23 cellular contexts compared by ENCODE assay signal in genomic region chr6:24381476-24382219, GRCh38. TPM values are rescaled to one million over a fixed set of nuclear protein-coding genes. Genes with fewer than 3 reads are reported as not detected.
DNase-seq lines count a peak whose midpoint lies in the region; ATAC-seq, FAIRE-seq and TF ChIP-seq lines count a peak whose summit lies in the region.
"Had no signal": no experiment of that assay in that cellular context is flagged by ENCODE, and none has a peak within 500 bp of the region (broad histone marks: within the 10 kb centered on the region; RNA-seq: fewer than 3 reads in every experiment).

No MANE protein-coding gene starts in this region.

- CTCF ChIA-PET in HepG2 (lab: Yijun Ruan, JAX; ENCODE audit: low intra/inter-chr PET ratio, low total read pairs): no interaction called here

- H3K4me3 ChIP-seq in HepG2 (replicated peaks in 1 of 3; ENCODE audit: insufficient read depth in 1 of 3, low read depth in 2 of 3, low read length in 3 of 3) (peak overlapping the region; percentile 58 to 64 (median 60)), right lobe of liver (peak overlapping the region in 1 of 3 donors; percentile 11), body of pancreas (no peak overlapping the region), left lung (no peak overlapping the region), testis (no peak overlapping the region)
- H3K4me3 ChIP-seq: BLaER1, GM23338 had no signal

- ATAC-seq in HepG2 (no peak), right lobe of liver (no peak), body of pancreas (no peak), left lung (no peak)
- ATAC-seq: GM23338, SK-N-SH treated with all-trans-retinoic acid at 6 μM for 48 hours had no signal

- peak overlapping the region in 2 of 3 experiments; percentile 17 to 52 for H3K4me3 Mint-ChIP-seq in nephron
- H3K4me3 Mint-ChIP-seq: CD4-positive, CD25-positive, alpha-beta regulatory T cell; GM23338; H9; HFFc6 had no signal

- no peak for FAIRE-seq in HepG2 (lab: Jason Lieb, UNC)
- FAIRE-seq: G401.6 had no signal

- intact Hi-C loops in HepG2 (cut with micrococcal nuclease; ENCODE audit: unreplicated experiment) (loop anchor here (2.0 to 10.0 kb wide), 2 partner anchors 25 to 237 kb away; no protein-coding TSS in a partner anchor), right lobe of liver (cut with DNase I) (no loop called here), body of pancreas (cut with DNase I) (no loop called here), left lung (cut with DNase I) (loop anchor here in 1 of 2 donors (10.0 kb wide), 1 partner anchor 97 kb away; no protein-coding TSS in a partner anchor), testis (cut with DNase I; ENCODE audit: low total_unique reads) (no loop called here)

- peak overlapping the region; percentile 64 to 93 (median 83) for H3K27ac Mint-ChIP-seq in nephron
- H3K27ac Mint-ChIP-seq: GM23338, H9, HFFc6 had no signal

- TF ChIP-seq EP300 in HepG2 (IDR thresholded peaks at IDR 0.05; ENCODE audit: low read depth in 2 of 2, low read length in 2 of 2) (no peak), HepG2 (CRISPR knock-in tag; IDR thresholded peaks at IDR 0.05; ENCODE audit: borderline replicate concordance) (no peak)

- H3K9ac ChIP-seq in HepG2 (ENCODE audit: insufficient read depth, low read depth, low read length): peak overlapping the region; percentile 78
- H3K9ac ChIP-seq: BLaER1 had no signal

- DNase-seq in HepG2 (ENCODE audit: low spot score): no peak
- no peak for DNase-seq in right lobe of liver
- DNase-seq in body of pancreas: no peak
- no peak for DNase-seq in left lung
- no peak for DNase-seq in SHP77 (lab: John Stamatoyannopoulos, UW)
- DNase-seq in testis: no peak
- DNase-seq: 8988T; CD4-positive, CD25-positive, alpha-beta regulatory T cell; H9; HFFc6; KBM-7; NCI-H1105 treated with DMSO at 0.1 percent for 48 hours; NCI-H146; NCI-H1930; NCI-H446 treated with DMSO at 0.1 percent for 48 hours; NCI-H526 had no signal

- H3K4me1 Mint-ChIP-seq in nephron: no peaks in the 10 kb centered on the region
- H3K4me1 Mint-ChIP-seq: CD4-positive, CD25-positive, alpha-beta regulatory T cell; GM23338 had no signal

- no peaks in the 10 kb centered on the region for H4K20me1 ChIP-seq in HepG2 (ENCODE audit: insufficient read depth, low read length)
- H4K20me1 ChIP-seq: BLaER1 had no signal

- peaks cover 79% of the 10 kb centered on the region for H3K4me1 ChIP-seq in HepG2 (ENCODE audit: insufficient read depth, low read length)
- peaks cover 0 to 9% (median 0%) of the 10 kb centered on the region in 4 donors for H3K4me1 ChIP-seq in right lobe of liver
- H3K4me1 ChIP-seq in body of pancreas: peaks cover 9% of the 10 kb centered on the region
- H3K4me1 ChIP-seq in left lung: no peaks in the 10 kb centered on the region
- H3K4me1 ChIP-seq in testis: no peaks in the 10 kb centered on the region

- peak overlapping the region; percentile 80 for H3K4me2 ChIP-seq in HepG2 (ENCODE audit: low read depth, low read length)
- H3K4me2 ChIP-seq: BLaER1, GM23338 had no signal

- H3K36me3 ChIP-seq in HepG2 (replicated peaks in 1 of 2; ENCODE audit: control insufficient read depth in 1 of 2, insufficient read depth in 2 of 2, low read length in 2 of 2) (peaks cover 0 to 8% of the 10 kb centered on the region in 2 experiments; a peak in 1 of 5 replicates), right lobe of liver (no peaks in the 10 kb centered on the region), body of pancreas (replicated peaks in 1 of 2; ENCODE audit: insufficient read depth in 1 of 2, low read depth in 2 of 2) (no peaks in the 10 kb centered on the region), left lung (no peaks in the 10 kb centered on the region), testis (ENCODE audit: low read depth, missing control alignments) (no peaks in the 10 kb centered on the region)
- H3K36me3 ChIP-seq: BLaER1 had no signal

- no peaks in the 10 kb centered on the region for H3K27me3 Mint-ChIP-seq in nephron (ENCODE audit: low read depth)

- in situ Hi-C loops in HepG2 (cut with HindIII; ENCODE audit: extremely low pct_ligation_motif_present, low pct_unique_long_range_greater_than_20kb): no loop called here

- H3K9me3 ChIP-seq in HepG2 (ENCODE audit: low read length) (no peaks in the 10 kb centered on the region), right lobe of liver (no peaks in the 10 kb centered on the region), body of pancreas (no peaks in the 10 kb centered on the region), left lung (no peaks in the 10 kb centered on the region), testis (no peaks in the 10 kb centered on the region)
- H3K9me3 ChIP-seq: BLaER1 had no signal

- H3K36me3 Mint-ChIP-seq in nephron (ENCODE audit: low read depth): no peaks in the 10 kb centered on the region
- H3K36me3 Mint-ChIP-seq: CD4-positive, CD25-positive, alpha-beta regulatory T cell had no signal

- H3K27me3 ChIP-seq in HepG2 (ENCODE audit: control insufficient read depth in 1 of 2, insufficient read depth in 2 of 2, low read length in 2 of 2) (no peaks in the 10 kb centered on the region), right lobe of liver (no peaks in the 10 kb centered on the region), body of pancreas (no peaks in the 10 kb centered on the region), left lung (no peaks in the 10 kb centered on the region), testis (no peaks in the 10 kb centered on the region)
- H3K27me3 ChIP-seq: BLaER1 had no signal

- POLR2A ChIA-PET in HepG2 (lab: Yijun Ruan, JAX): interaction anchor here (0.5 to 1.7 kb wide), 5 partner anchors 19 to 906 kb away, joined by 3 to 7 read pairs (median 3); partner anchors contain the start of gene DCDC2

- no peak overlapping the region for H2AFZ ChIP-seq in HepG2 (ENCODE audit: low read length)
- H2AFZ ChIP-seq: GM23338 had no signal

- TF ChIP-seq RAD21 in HepG2 (CRISPR knock-in tag; IDR thresholded peaks at IDR 0.05): no peak

- H3K9me3 Mint-ChIP-seq in nephron: no peaks in the 10 kb centered on the region
- H3K9me3 Mint-ChIP-seq: GM23338, H9, HFFc6 had no signal

- no TSS peak for BruUV-seq in HepG2 (replicated peaks; lab: Mats Ljungman, UMichigan)

- TF ChIP-seq POLR2A in HepG2 (IDR thresholded peaks at IDR 0.05; ENCODE audit: insufficient read depth in 1 of 2, low read depth in 2 of 2, low read length in 2 of 2): no peak
- TF ChIP-seq POLR2A in right lobe of liver (IDR thresholded peaks at IDR 0.05): no peak
- TF ChIP-seq POLR2A in body of pancreas (IDR thresholded peaks at IDR 0.05): no peak
- TF ChIP-seq POLR2A in testis (IDR thresholded peaks at IDR 0.05): no peak

- H3K27ac ChIP-seq in HepG2 (ENCODE audit: extremely low read length, insufficient read depth, low read length) (peak overlapping the region; percentile 88), right lobe of liver (peak overlapping the region in 1 of 3 donors; percentile 17), body of pancreas (peak overlapping the region in 3 of 4 donors; percentile 47 to 83 (median 82)), left lung (no peak overlapping the region), testis (no peak overlapping the region)
- H3K27ac ChIP-seq: BLaER1 had no signal

- no peak for TF ChIP-seq CTCF in HepG2 (CRISPR knock-in tag; IDR thresholded peaks at IDR 0.05)
- TF ChIP-seq CTCF in right lobe of liver (IDR thresholded peaks at IDR 0.05): no peak
- TF ChIP-seq CTCF in body of pancreas (IDR thresholded peaks at IDR 0.05): no peak
- no peak for TF ChIP-seq CTCF in nephron (IDR thresholded peaks at IDR 0.05; ENCODE audit: unreplicated experiment in 3 of 3)
- no peak for TF ChIP-seq CTCF in left lung (IDR thresholded peaks at IDR 0.05)
- TF ChIP-seq CTCF in testis (IDR thresholded peaks at IDR 0.05): no peak

- 85% methylated on average over 4 of the region's 4 CpGs for WGBS in HepG2 (ENCODE audit: low lambda C conversion rate)
- 91% methylated on average over 4 of the region's 4 CpGs for WGBS in right lobe of liver (ENCODE audit: insufficient coverage, low coverage, low lambda C conversion rate, missing lambda C conversion rate)
- 81 to 88% methylated on average over 4 of the region's 4 CpGs for WGBS in body of pancreas, 2 donors
- 88 to 95% methylated on average over 4 of the region's 4 CpGs for WGBS in testis, 2 donors

- peaks cover 40% of the 10 kb centered on the region for H3K79me2 ChIP-seq in HepG2 (ENCODE audit: insufficient read depth, low read length)

RNA-seq across cellular contexts. Expression of gene MRS2, which starts 21.1 kb away (rescaled TPM):
- total RNA-seq in HepG2 (2016; rRNA removed; fragmentation: Illumina TruSeq; extraction: Trizol): 83.8 and 90.2 TPM in 2 replicates
- total RNA-seq in HepG2 (2016; cell fraction: cytosol; rRNA removed; fragmentation: Illumina TruSeq; extraction: Trizol; ENCODE audit: low read depth): 24.9 and 25.3 TPM in 2 replicates
- total RNA-seq in HepG2 (2016; cell fraction: insoluble cytoplasmic fraction; rRNA removed; fragmentation: Illumina TruSeq; extraction: Trizol): 83.6 and 84.1 TPM in 2 replicates
- total RNA-seq in HepG2 (2016; cell fraction: membrane; rRNA removed; fragmentation: Illumina TruSeq; extraction: Trizol): 55.9 and 57.0 TPM in 2 replicates
- total RNA-seq in HepG2 (2016; cell fraction: nucleus; rRNA removed; fragmentation: Illumina TruSeq; extraction: Trizol): 67.1 and 77.0 TPM in 2 replicates
- polyA plus RNA-seq in HepG2 (2011; rRNA removed): 22.0 and 31.1 TPM in 2 replicates
- polyA plus RNA-seq in HepG2 (2011; cell fraction: cytosol; rRNA removed): 20.5 and 21.1 TPM in 2 replicates
- 31.6 and 35.0 TPM in 2 replicates for polyA plus RNA-seq in HepG2 (2011; cell fraction: nucleus; rRNA removed)
- polyA plus RNA-seq in HepG2 (2012): 25.2 and 37.6 TPM in 2 replicates
- 12.3 and 19.0 TPM in 2 replicates for polyA plus RNA-seq in HepG2 (2016; cell fraction: cytosol; fragmentation: Illumina TruSeq; extraction: Trizol; ENCODE audit: low read depth)
- polyA plus RNA-seq in HepG2 (2016; cell fraction: insoluble cytoplasmic fraction; fragmentation: Illumina TruSeq; extraction: Trizol; ENCODE audit: low read depth): 74.2 and 76.1 TPM in 2 replicates
- 32.7 and 42.2 TPM in 2 replicates for polyA plus RNA-seq in HepG2 (2016; cell fraction: membrane; fragmentation: Illumina TruSeq; extraction: Trizol; ENCODE audit: low read depth)
- polyA plus RNA-seq in HepG2 (2016; cell fraction: nucleus; fragmentation: Illumina TruSeq; extraction: Trizol; ENCODE audit: insufficient read depth, low read depth): 92.0 and 106 TPM in 2 replicates
- polyA minus RNA-seq in HepG2 (2011; rRNA and poly(A)+ RNA removed; ENCODE audit: low replicate concordance): 16.3 and 37.2 TPM in 2 replicates
- 29.2 and 31.6 TPM in 2 replicates for polyA minus RNA-seq in HepG2 (2011; cell fraction: cytosol; rRNA and poly(A)+ RNA removed)
- polyA minus RNA-seq in HepG2 (2011; cell fraction: nucleus; rRNA and poly(A)+ RNA removed): 41.7 and 50.5 TPM in 2 replicates
- total RNA-seq in right lobe of liver: 10 to 100 TPM; 11.1 to 16.4 (median 13.1) TPM
- 10 to 100 TPM; 11.7 to 23.1 TPM for total RNA-seq in body of pancreas
- total RNA-seq in left lung: 10 to 100 TPM; 29.7 to 32.6 TPM
- total RNA-seq in testis: 10 to 100 TPM; 27.2 to 27.6 TPM
- 16.6 TPM for polyA plus RNA-seq in testis (ENCODE audit: insufficient read depth, low read depth, low replicate concordance)

RNA-seq across cellular contexts. Expression of gene DCDC2, which starts 23.8 kb away (rescaled TPM):
- total RNA-seq in HepG2 (2016; rRNA removed; fragmentation: Illumina TruSeq; extraction: Trizol) (36.2 and 40.4 TPM in 2 replicates), right lobe of liver (1 to 10 TPM in 3 of 6 experiments, under 1 TPM in 3; 0.68 to 3.8 (median 0.92) TPM), body of pancreas (10 to 100 TPM; 20.8 to 37.4 TPM), left lung (1 to 10 TPM; 8.4 to 9.6 TPM), testis (1 to 10 TPM; 2.4 to 3.0 TPM)
- 23.4 and 24.8 TPM in 2 replicates for total RNA-seq in HepG2 (2016; cell fraction: cytosol; rRNA removed; fragmentation: Illumina TruSeq; extraction: Trizol; ENCODE audit: low read depth)
- 34.4 and 42.0 TPM in 2 replicates for total RNA-seq in HepG2 (2016; cell fraction: insoluble cytoplasmic fraction; rRNA removed; fragmentation: Illumina TruSeq; extraction: Trizol)
- total RNA-seq in HepG2 (2016; cell fraction: membrane; rRNA removed; fragmentation: Illumina TruSeq; extraction: Trizol): 13.9 and 16.3 TPM in 2 replicates
- 34.1 and 37.7 TPM in 2 replicates for total RNA-seq in HepG2 (2016; cell fraction: nucleus; rRNA removed; fragmentation: Illumina TruSeq; extraction: Trizol)
- polyA plus RNA-seq in HepG2 (2011; rRNA removed) (6.5 and 9.0 TPM in 2 replicates), testis (ENCODE audit: insufficient read depth, low read depth, low replicate concordance) (11.1 TPM)
- 4.7 and 6.5 TPM in 2 replicates for polyA plus RNA-seq in HepG2 (2011; cell fraction: cytosol; rRNA removed)
- 8.1 and 9.5 TPM in 2 replicates for polyA plus RNA-seq in HepG2 (2011; cell fraction: nucleus; rRNA removed)
- 17.9 and 50.5 TPM in 2 replicates for polyA plus RNA-seq in HepG2 (2012)
- polyA plus RNA-seq in HepG2 (2016; cell fraction: cytosol; fragmentation: Illumina TruSeq; extraction: Trizol; ENCODE audit: low read depth): 4.5 and 5.8 TPM in 2 replicates
- polyA plus RNA-seq in HepG2 (2016; cell fraction: insoluble cytoplasmic fraction; fragmentation: Illumina TruSeq; extraction: Trizol; ENCODE audit: low read depth): 33.2 and 33.9 TPM in 2 replicates
- polyA plus RNA-seq in HepG2 (2016; cell fraction: membrane; fragmentation: Illumina TruSeq; extraction: Trizol; ENCODE audit: low read depth): 6.3 and 6.7 TPM in 2 replicates
- polyA plus RNA-seq in HepG2 (2016; cell fraction: nucleus; fragmentation: Illumina TruSeq; extraction: Trizol; ENCODE audit: insufficient read depth, low read depth): 25.2 and 32.0 TPM in 2 replicates
- 0.05 and 14.8 TPM in 2 replicates for polyA minus RNA-seq in HepG2 (2011; rRNA and poly(A)+ RNA removed; ENCODE audit: low replicate concordance)
- 9.5 and 14.1 TPM in 2 replicates for polyA minus RNA-seq in HepG2 (2011; cell fraction: cytosol; rRNA and poly(A)+ RNA removed)
- polyA minus RNA-seq in HepG2 (2011; cell fraction: nucleus; rRNA and poly(A)+ RNA removed): 26.1 and 43.1 TPM in 2 replicates
- total RNA-seq: CD4-positive, CD25-positive, alpha-beta regulatory T cell; HFFc6; LHCN-M2; MCF 10A had no signal

Comparison
In these comparisons a context has a peak if more than half of its experiments do, and no peak if none do; other contexts are left out.
1. H3K27ac ChIP-seq: peak in HepG2 (single experiment) and body of pancreas (3 of 4); none in left lung (0 of 2) and testis (0 of 2).
2. H3K4me3 ChIP-seq: peak in HepG2 (3 of 3); none in body of pancreas (0 of 2), left lung (0 of 2) and testis (0 of 2).